ENCODE assay signal across 8 cellular contexts in the genomic region with DNA sequence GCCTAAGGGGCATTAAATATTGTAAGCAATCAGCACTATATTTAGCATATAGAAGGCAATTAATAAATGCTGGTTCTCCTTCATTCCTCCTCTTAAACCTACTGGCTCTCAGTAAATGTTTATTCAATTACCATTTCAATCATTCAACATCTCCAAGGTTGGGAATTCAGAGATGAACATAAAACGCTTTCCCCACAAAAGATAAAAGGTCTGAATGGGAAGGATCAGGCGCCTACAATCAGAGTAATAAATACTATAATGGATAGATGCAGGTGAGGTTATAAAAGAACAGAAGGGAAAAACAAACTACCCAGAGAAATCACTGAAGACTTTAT. TPM values are rescaled to one million over a fixed set of nuclear protein-coding genes. Genes with fewer than 3 reads are reported as not detected.
A peak's percentile ranks its signal among the peaks of the same experiment; 100 is the strongest.
DNase-seq lines count a peak whose midpoint lies in the region; ATAC-seq and TF ChIP-seq lines count a peak whose summit lies in the region.

No MANE protein-coding gene starts in this region.

- 96 to 97% (median 97%) methylated on average over 2 of the region's 2 CpGs for WGBS in heart left ventricle, 4 donors
- WGBS in urinary bladder, result 94% methylated on average over 2 of the region's 2 CpGs

- H3K36me3 Mint-ChIP-seq in MCF 10A (ENCODE audit: insufficient read depth, unreplicated experiment), result peaks cover 22% of the 10 kb centered on the region

- in situ Hi-C loops in G401 (cut with HindIII; ENCODE audit: low sequenced_read_pairs), result no loop called here

- no peak for ATAC-seq in heart left ventricle
- ATAC-seq in GM21526 (IDR thresholded peaks at IDR 0.05; ENCODE audit: low FRiP score, unreplicated experiment), result no peak

- H3K27ac ChIP-seq in heart left ventricle, result peak overlapping the region in 11 of 12 donors; percentile 68 to 94 (median 84)
- H3K27ac ChIP-seq in mucosa of rectum (ENCODE audit: low read depth in 2 of 2, low read length in 2 of 2), result peak overlapping the region; percentile 84 to 92
- peak overlapping the region; percentile 87 for H3K27ac ChIP-seq in urinary bladder (ENCODE audit: low read depth)

- H3K9ac ChIP-seq in mucosa of rectum (ENCODE audit: low read depth in 1 of 2, low read length in 2 of 2), result peak overlapping the region; percentile 86 to 94

- TF ChIP-seq POLR2A in heart left ventricle (IDR thresholded peaks at IDR 0.05), result no peak

- no peak for TF ChIP-seq CTCF in heart left ventricle (IDR thresholded peaks at IDR 0.05)
- no peak for TF ChIP-seq CTCF in MCF 10A (IDR thresholded peaks at IDR 0.05; ENCODE audit: unreplicated experiment)

- CTCF ChIA-PET in MCF 10A (lab: Yijun Ruan, JAX), result interaction anchor here (1.8 kb wide), 1 partner anchor 15 kb away, joined by 5 read pairs; no protein-coding TSS in a partner anchor

- H3K9me3 Mint-ChIP-seq in MCF 10A (ENCODE audit: unreplicated experiment), result no peaks in the 10 kb centered on the region

- POLR2A ChIA-PET in MCF 10A (lab: Yijun Ruan, JAX), result interaction anchor here (0.8 to 3.9 kb wide), 10 partner anchors 10 to 370 kb away, joined by 3 to 73 read pairs (median 8); partner anchors contain the start of genes BTF3L4, ORC1, PRPF38A and TXNDC12

- peak overlapping the region; percentile 91 for H3K27ac Mint-ChIP-seq in MCF 10A (ENCODE audit: low read depth, unreplicated experiment)

- peak overlapping the region; percentile 89 for H3K4me3 Mint-ChIP-seq in MCF 10A (ENCODE audit: unreplicated experiment)

- no peaks in the 10 kb centered on the region for H3K27me3 Mint-ChIP-seq in MCF 10A (ENCODE audit: insufficient read depth, unreplicated experiment)

- peaks cover 23% of the 10 kb centered on the region for H3K4me1 Mint-ChIP-seq in MCF 10A (ENCODE audit: insufficient read depth, unreplicated experiment)

- no peaks in the 10 kb centered on the region for H3K27me3 ChIP-seq in heart left ventricle
- H3K27me3 ChIP-seq in mucosa of rectum (ENCODE audit: control insufficient read depth in 2 of 2, insufficient read depth in 2 of 2, low read length in 2 of 2), result no peaks in the 10 kb centered on the region

- DNase-seq in heart left ventricle (no peak), cardiac septum (ENCODE audit: low spot score) (no peak), MCF 10A (ENCODE audit: unreplicated experiment) (no peak), G401 (ENCODE audit: low spot score) (no peak), midbrain (lab: John Stamatoyannopoulos, UW) (no peak)

- peaks cover 0 to 36% (median 16%) of the 10 kb centered on the region in 9 donors for H3K36me3 ChIP-seq in heart left ventricle
- peaks cover 3 to 4% of the 10 kb centered on the region in 2 donors for H3K36me3 ChIP-seq in mucosa of rectum (ENCODE audit: control insufficient read depth in 2 of 2, insufficient read depth in 2 of 2, low read length in 2 of 2)
- peaks cover under 1% of the 10 kb centered on the region for H3K36me3 ChIP-seq in urinary bladder (ENCODE audit: insufficient read depth)

- peaks cover 4 to 38% (median 19%) of the 10 kb centered on the region in 12 donors for H3K4me1 ChIP-seq in heart left ventricle
- peaks cover 21 to 30% of the 10 kb centered on the region in 2 donors for H3K4me1 ChIP-seq in mucosa of rectum (ENCODE audit: control insufficient read depth in 2 of 2, insufficient read depth in 2 of 2, low read length in 2 of 2)
- no peaks in the 10 kb centered on the region for H3K4me1 ChIP-seq in urinary bladder (ENCODE audit: insufficient read depth)

- BruUV-seq in MCF 10A (replicated peaks; lab: Mats Ljungman, UMichigan), result no TSS peak

- H3K4me3 ChIP-seq in heart left ventricle, result peak overlapping the region in 11 of 12 donors; percentile 66 to 95 (median 80)
- peak overlapping the region; percentile 90 to 96 for H3K4me3 ChIP-seq in mucosa of rectum (ENCODE audit: low read length in 2 of 2)
- no peak overlapping the region for H3K4me3 ChIP-seq in urinary bladder (ENCODE audit: low read depth, low read length)

- intact Hi-C loops in heart left ventricle (cut with DNase I), result no loop called here
- intact Hi-C loops in cardiac septum (cut with DNase I), result no loop called here
- intact Hi-C loops in MCF 10A (cut with micrococcal nuclease), result no loop called here

- H3K9me3 ChIP-seq in heart left ventricle (no peaks in the 10 kb centered on the region), mucosa of rectum (ENCODE audit: control insufficient read depth in 2 of 2, low read length in 2 of 2) (no peaks in the 10 kb centered on the region)

RNA-seq across cellular contexts. Expression of gene KTI12, which starts 0.4 kb away (rescaled TPM):
- total RNA-seq in heart left ventricle, result 1 to 10 TPM; 2.4 to 7.1 (median 4.2) TPM
- 10 to 100 TPM in 1 of 2 donors, 1 to 10 TPM in 1; 2.8 to 10.3 TPM for polyA plus RNA-seq in heart left ventricle
- 3.9 TPM for total RNA-seq in cardiac septum
- 6.5 and 7.0 TPM in 2 replicates for total RNA-seq in MCF 10A (2022)
- total RNA-seq in urinary bladder, result 4.9 TPM
- 11.1 TPM for polyA plus RNA-seq in urinary bladder
- total RNA-seq in G401 (2014; rRNA removed; shearing (Covaris generic)), result 16.3 and 18.3 TPM in 2 replicates

RNA-seq across cellular contexts. Expression of gene TXNDC12, which starts 21.0 kb away (rescaled TPM):
- 10 to 100 TPM; 19.9 to 42.9 (median 26.2) TPM for total RNA-seq in heart left ventricle
- polyA plus RNA-seq in heart left ventricle, result 10 to 100 TPM in 1 of 2 donors, 1 to 10 TPM in 1; 7.7 to 33.5 TPM
- 22.0 TPM for total RNA-seq in cardiac septum
- 102 and 122 TPM in 2 replicates for total RNA-seq in MCF 10A (2022)
- 20.5 TPM for total RNA-seq in urinary bladder
- 24.9 TPM for polyA plus RNA-seq in urinary bladder
- 44.6 and 62.4 TPM in 2 replicates for total RNA-seq in G401 (2014; rRNA removed; shearing (Covaris generic))

RNA-seq across cellular contexts. Expression of gene BTF3L4, which starts 22.1 kb away (rescaled TPM):
- 10 to 100 TPM; 28.9 to 44.2 (median 33.1) TPM for total RNA-seq in heart left ventricle
- 10 to 100 TPM; 25.4 to 48.2 TPM for polyA plus RNA-seq in heart left ventricle
- total RNA-seq in cardiac septum, result 33.5 TPM
- 76.0 and 77.0 TPM in 2 replicates for total RNA-seq in MCF 10A (2022)
- 68.6 TPM for total RNA-seq in urinary bladder
- polyA plus RNA-seq in urinary bladder, result 42.4 TPM
- 60.5 and 77.3 TPM in 2 replicates for total RNA-seq in G401 (2014; rRNA removed; shearing (Covaris generic))

RNA-seq across cellular contexts. Expression of gene RAB3B, which starts 43.5 kb away (rescaled TPM):
- total RNA-seq in heart left ventricle, result under 1 TPM in 2 of 9 donors, not detected in 7; 0.02 to 0.11 TPM
- polyA plus RNA-seq in heart left ventricle, result under 1 TPM in 1 of 2 donors, not detected in 1; 0.14 TPM
- total RNA-seq in cardiac septum, result not detected
- 0.02 and 0.05 TPM in 2 replicates for total RNA-seq in MCF 10A (2022)
- total RNA-seq in urinary bladder, result 1.7 TPM
- polyA plus RNA-seq in urinary bladder, result 0.44 TPM
- 2.3 and 3.0 TPM in 2 replicates for total RNA-seq in G401 (2014; rRNA removed; shearing (Covaris generic))
